29 cellular contexts compared by ENCODE assay signal in genomic region chr21:41233913-41234312, GRCh38.
"Had no signal": no experiment of that assay in that cellular context is flagged by ENCODE, and none has a peak within 500 bp of the region (broad histone marks: within the 10 kb centered on the region; RNA-seq: fewer than 3 reads in every experiment).

No MANE protein-coding gene starts in this region.

- H3K9me3 Mint-ChIP-seq: nephron progenitor cell; stimulated activated effector memory CD8-positive, alpha-beta T cell treated with anti-CD3 and anti-CD28 coated beads, Interleukin-12 subunit alpha, Interleukin-12 subunit beta, amount 100 ng/mL, for 72 hours had no signal

- H3K27me3 Mint-ChIP-seq: brain had no signal

- H3K4me3 Mint-ChIP-seq: activated naive CD8-positive, alpha-beta T cell; brain; nephron progenitor cell; stimulated activated effector memory CD8-positive, alpha-beta T cell treated with anti-CD3 and anti-CD28 coated beads, Interleukin-12 subunit alpha, Interleukin-12 subunit beta, amount 100 ng/mL, for 72 hours; WTC11 had no signal

- ATAC-seq: heart right ventricle; left lobe of liver; lower lobe of right lung; pancreas; sciatic nerve; stimulated activated effector memory CD8-positive, alpha-beta T cell treated with anti-CD3 and anti-CD28 coated beads, Interleukin-12 subunit alpha, Interleukin-12 subunit beta, amount 100 ng/mL, for 72 hours; WTC11 had no signal

- H3K4me3 ChIP-seq: cardiac muscle cell, colonic mucosa, esophagus squamous epithelium, heart right ventricle, lower lobe of right lung, pancreas, prostate gland, transverse colon had no signal

- H3K9me3 ChIP-seq: colonic mucosa, esophagus squamous epithelium, lower lobe of right lung, pancreas, prostate gland, transverse colon had no signal

- H3K27ac ChIP-seq: cardiac muscle cell, colonic mucosa, epithelial cell of prostate, esophagus squamous epithelium, heart right ventricle, lower lobe of right lung, pancreas, prostate gland, transverse colon had no signal

- H3K27ac Mint-ChIP-seq: activated naive CD8-positive, alpha-beta T cell; nephron progenitor cell; stimulated activated effector memory CD8-positive, alpha-beta T cell treated with anti-CD3 and anti-CD28 coated beads, Interleukin-12 subunit alpha, Interleukin-12 subunit beta, amount 100 ng/mL, for 72 hours; WTC11 had no signal

- H3K27me3 ChIP-seq: cardiac muscle cell, colonic mucosa, esophagus squamous epithelium, heart right ventricle, pancreas, transverse colon had no signal

- H3K4me1 ChIP-seq: colonic mucosa, esophagus squamous epithelium, heart right ventricle, lower lobe of right lung, prostate gland had no signal

- DNase-seq: activated CD4-positive, alpha-beta T cell treated with anti-CD3 and anti-CD28 coated beads for 4 hours; activated CD4-positive, alpha-beta T cell treated with anti-CD3 and anti-CD28 coated beads, Interleukin-2, amount 50 U/mL, for 48 hours; activated CD8-positive, alpha-beta memory T cell treated with anti-CD3 and anti-CD28 coated beads for 24 hours; activated naive CD4-positive, alpha-beta T cell treated with Interleukin-2 at 50 U/mL for 16 hours; aorta; cerebellar nuclear complex; colonic mucosa; effector CD8-positive, alpha-beta T cell; esophagus squamous epithelium; foreskin melanocyte; heart right ventricle; lower lobe of right lung; mesendoderm; nephron progenitor cell; pancreas; retina; small intestine; stimulated activated CD4-positive, alpha-beta T cell treated with anti-CD3 and anti-CD28 coated beads, Interleukin-4, amount 100 ng/mL, for 24 hours; T-helper 2 cell; transverse colon had no signal

- H3K36me3 ChIP-seq: cardiac muscle cell, colonic mucosa, prostate gland had no signal

- H3K4me1 Mint-ChIP-seq: stimulated activated effector memory CD8-positive, alpha-beta T cell treated with anti-CD3 and anti-CD28 coated beads, Interleukin-12 subunit alpha, Interleukin-12 subunit beta, amount 100 ng/mL, for 72 hours had no signal

- H3K36me3 Mint-ChIP-seq: activated naive CD8-positive, alpha-beta T cell; stimulated activated effector memory CD8-positive, alpha-beta T cell treated with anti-CD3 and anti-CD28 coated beads, Interleukin-12 subunit alpha, Interleukin-12 subunit beta, amount 100 ng/mL, for 72 hours had no signal
